ENCODE assay signal across 19 cellular contexts in genomic region chr18:49017813-49018552, GRCh38.
DNase-seq lines count a peak whose midpoint lies in the region; ATAC-seq and TF ChIP-seq lines count a peak whose summit lies in the region.
"Had no signal": no experiment of that assay in that cellular context is flagged by ENCODE, and none has a peak within 500 bp of the region (broad histone marks: within the 10 kb centered on the region; RNA-seq: fewer than 3 reads in every experiment).

No MANE protein-coding gene starts in this region.

- no TSS peak for BruUV-seq in Caco-2 (replicated peaks; lab: Mats Ljungman, UMichigan)

- peaks cover 25% of the 10 kb centered on the region; the same call in 1 of the 2 replicates for H3K4me1 ChIP-seq in Caco-2

- H3K9me3 ChIP-seq in Caco-2, result no peaks in the 10 kb centered on the region
- H3K9me3 ChIP-seq: mucosa of descending colon, thyroid gland had no signal

- no peak for DNase-seq in Caco-2
- peak; percentile 35 for DNase-seq in H7
- DNase-seq in coronary artery (ENCODE audit: low spot score), result peak; percentile 66
- DNase-seq in posterior vena cava (ENCODE audit: low spot score), result peak; percentile 72
- DNase-seq in SHP77 treated with DMSO at 0.1 percent for 48 hours (lab: John Stamatoyannopoulos, UW), result no peak
- no peak for DNase-seq in inferior parietal cortex (ENCODE audit: extremely low spot score)
- no peak for DNase-seq in stimulated activated CD4-positive, alpha-beta T cell treated with anti-CD3 and anti-CD28 coated beads, Interleukin-4, amount 100 ng/mL, for 4 hours
- DNase-seq: activated naive CD8-positive, alpha-beta T cell treated with anti-CD3 and anti-CD28 coated beads for 36 hours; effector CD8-positive, alpha-beta T cell; mucosa of descending colon; NCI-H82; occipital lobe had no signal

- intact Hi-C loops in Caco-2 (cut with micrococcal nuclease; ENCODE audit: unreplicated experiment) (loop anchor here (2.0 kb wide), 2 partner anchors 65 to 239 kb away; no protein-coding TSS in a partner anchor), posterior vena cava (cut with DNase I) (no loop called here)

- peak overlapping the region; percentile 99 for H3K27ac Mint-ChIP-seq in Caco-2 (ENCODE audit: unreplicated experiment)
- H3K27ac Mint-ChIP-seq: activated naive CD8-positive, alpha-beta T cell treated with anti-CD3 and anti-CD28 coated beads for 36 hours; CD4-positive, alpha-beta T cell; stimulated activated effector memory CD8-positive, alpha-beta T cell treated with anti-CD3 and anti-CD28 coated beads, Interleukin-12 subunit alpha, Interleukin-12 subunit beta, amount 100 ng/mL, for 72 hours; T-helper 1 cell treated with Interleukin-12 subunit alpha and Interleukin-12 subunit beta and Interleukin-4 antibody, amounts not matched to agents 30 μg/mL and 1 μg/mL, for 36 hours had no signal

- H3K27me3 ChIP-seq in Caco-2 (replicated peaks; ENCODE audit: control insufficient read depth, insufficient read depth, low read length) (no peaks in the 10 kb centered on the region), H7 (ENCODE audit: control insufficient read depth, insufficient read depth, low read length) (no peaks in the 10 kb centered on the region)
- H3K27me3 ChIP-seq: thyroid gland had no signal

- H3K4me1 Mint-ChIP-seq in Caco-2 (ENCODE audit: low read depth, unreplicated experiment), result peaks cover 11% of the 10 kb centered on the region
- H3K4me1 Mint-ChIP-seq: stimulated activated effector memory CD8-positive, alpha-beta T cell treated with anti-CD3 and anti-CD28 coated beads, Interleukin-12 subunit alpha, Interleukin-12 subunit beta, amount 100 ng/mL, for 72 hours had no signal

- CTCF ChIA-PET in Caco-2 (lab: Charles Lee), result no interaction called here

- no peaks in the 10 kb centered on the region for H3K27me3 Mint-ChIP-seq in Caco-2 (ENCODE audit: insufficient read depth, unreplicated experiment)
- H3K27me3 Mint-ChIP-seq: activated naive CD8-positive, alpha-beta T cell treated with anti-CD3 and anti-CD28 coated beads for 36 hours; CD4-positive, alpha-beta T cell had no signal

- ATAC-seq in GM19395 (IDR thresholded peaks at IDR 0.05; ENCODE audit: unreplicated experiment), result no peak
- ATAC-seq: mucosa of descending colon; stimulated activated effector memory CD8-positive, alpha-beta T cell treated with anti-CD3 and anti-CD28 coated beads, Interleukin-12 subunit alpha, Interleukin-12 subunit beta, amount 100 ng/mL, for 72 hours had no signal

- H3K36me3 Mint-ChIP-seq in Caco-2 (ENCODE audit: insufficient read depth, unreplicated experiment), result peaks cover 7% of the 10 kb centered on the region
- H3K36me3 Mint-ChIP-seq: activated naive CD8-positive, alpha-beta T cell treated with anti-CD3 and anti-CD28 coated beads for 36 hours; stimulated activated effector memory CD8-positive, alpha-beta T cell treated with anti-CD3 and anti-CD28 coated beads, Interleukin-12 subunit alpha, Interleukin-12 subunit beta, amount 100 ng/mL, for 72 hours had no signal

- H3K4me3 Mint-ChIP-seq in Caco-2 (ENCODE audit: unreplicated experiment), result no peak overlapping the region
- H3K4me3 Mint-ChIP-seq: activated naive CD8-positive, alpha-beta T cell treated with anti-CD3 and anti-CD28 coated beads for 36 hours; CD4-positive, alpha-beta T cell; stimulated activated effector memory CD8-positive, alpha-beta T cell treated with anti-CD3 and anti-CD28 coated beads, Interleukin-12 subunit alpha, Interleukin-12 subunit beta, amount 100 ng/mL, for 72 hours; T-helper 1 cell treated with Interleukin-12 subunit alpha and Interleukin-12 subunit beta and Interleukin-4 antibody, amounts not matched to agents 30 μg/mL and 1 μg/mL, for 36 hours had no signal

- no peaks in the 10 kb centered on the region for H3K9me3 Mint-ChIP-seq in Caco-2 (ENCODE audit: unreplicated experiment)
- H3K9me3 Mint-ChIP-seq: activated naive CD8-positive, alpha-beta T cell treated with anti-CD3 and anti-CD28 coated beads for 36 hours; CD4-positive, alpha-beta T cell; stimulated activated effector memory CD8-positive, alpha-beta T cell treated with anti-CD3 and anti-CD28 coated beads, Interleukin-12 subunit alpha, Interleukin-12 subunit beta, amount 100 ng/mL, for 72 hours; T-helper 1 cell treated with Interleukin-12 subunit alpha and Interleukin-12 subunit beta and Interleukin-4 antibody, amounts not matched to agents 30 μg/mL and 1 μg/mL, for 36 hours had no signal

- H3K4me3 ChIP-seq in Caco-2 (ENCODE audit: low read depth, low read length) (no peak overlapping the region), H7 (ENCODE audit: insufficient read depth, low read depth, low read length) (no peak overlapping the region), coronary artery (no peak overlapping the region)
- H3K4me3 ChIP-seq: K562, mucosa of descending colon, thyroid gland had no signal

- POLR2A ChIA-PET in Caco-2 (lab: Charles Lee), result no interaction called here

- no peak overlapping the region for H3K27ac ChIP-seq in coronary artery
- H3K27ac ChIP-seq: HL-60 had no signal

- TF ChIP-seq CTCF in Caco-2 (IDR thresholded peaks at IDR 0.05; ENCODE audit: insufficient read depth in 1 of 2, low read depth in 1 of 2, low read length in 1 of 2, severe bottlenecking in 1 of 2, unreplicated experiment in 1 of 2) (no peak), coronary artery (IDR thresholded peaks at IDR 0.05) (no peak)

- H3K36me3 ChIP-seq in Caco-2 (ENCODE audit: control insufficient read depth, insufficient read depth, low read length) (no peaks in the 10 kb centered on the region), H7 (replicated peaks; ENCODE audit: control insufficient read depth, insufficient read depth, low read length) (no peaks in the 10 kb centered on the region)
- H3K36me3 ChIP-seq: thyroid gland had no signal

Comparison
In these comparisons a context has a peak if more than half of its experiments do, and no peak if none do; other contexts are left out.
1. DNase-seq: peak in H7 (single experiment), coronary artery (single experiment) and posterior vena cava (single experiment); none in Caco-2 (0 of 2), SHP77 treated with DMSO at 0.1 percent for 48 hours (single experiment), inferior parietal cortex (single experiment) and stimulated activated CD4-positive, alpha-beta T cell treated with anti-CD3 and anti-CD28 coated beads, Interleukin-4, amount 100 ng/mL, for 4 hours (0 of 2).